ENCODE assay signal across 8 cellular contexts in the genomic region with DNA sequence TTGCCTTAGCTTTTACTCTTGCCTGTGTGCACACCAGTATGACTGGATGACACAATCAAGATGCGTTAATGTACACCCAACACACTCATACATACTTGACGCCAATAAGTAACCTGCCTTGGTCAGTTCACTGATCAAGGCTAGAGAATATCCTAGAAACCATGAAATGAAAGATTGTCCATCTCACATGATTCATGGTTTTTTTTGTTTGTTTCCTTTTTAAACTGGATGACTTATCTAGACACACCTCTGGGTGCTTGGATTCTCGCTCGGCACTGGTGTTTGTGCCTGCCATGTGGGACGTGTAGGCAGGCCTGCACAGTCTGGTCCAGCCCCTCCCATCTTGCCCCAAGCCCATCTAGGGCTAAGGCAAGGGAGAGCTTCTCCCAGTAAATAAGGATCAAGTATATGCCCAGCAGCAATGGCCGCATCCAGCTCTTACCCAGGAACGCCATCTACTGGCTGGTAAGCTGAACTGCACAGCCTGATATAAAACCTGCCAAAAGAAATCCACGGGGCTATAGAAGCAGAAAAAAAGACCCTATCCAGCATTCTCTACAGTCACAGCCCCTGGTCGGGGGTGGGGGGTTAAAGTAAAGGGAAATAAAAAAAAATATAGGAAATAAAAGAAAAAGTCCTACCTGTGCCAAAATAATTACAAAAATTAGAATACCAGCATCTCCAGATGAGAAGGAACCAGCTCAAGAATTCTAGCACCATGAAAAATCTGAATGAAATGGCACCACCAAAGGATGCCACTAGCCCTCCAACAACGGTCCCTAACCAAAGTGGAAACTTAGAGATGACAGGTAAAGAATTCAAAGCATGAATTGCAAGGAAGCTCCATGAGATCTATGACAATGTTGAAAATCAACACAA.
DNase-seq lines count a peak whose midpoint lies in the region; ATAC-seq, FAIRE-seq and TF ChIP-seq lines count a peak whose summit lies in the region.

No MANE protein-coding gene starts in this region.

- peaks cover 5% of the 10 kb centered on the region for H3K27me3 Mint-ChIP-seq in type B pancreatic cell

- H3K27ac ChIP-seq in AG04450 (ENCODE audit: low read depth, low read length) (no peak overlapping the region), kidney (ENCODE audit: low read depth in 2 of 2, low read length in 2 of 2) (no peak overlapping the region)

- no peak for DNase-seq in AG04450 (ENCODE audit: low read depth, low spot score)
- DNase-seq in GM12864 (ENCODE audit: low read depth): no peak
- DNase-seq in NCI-H510A (lab: John Stamatoyannopoulos, UW): peak; percentile 5
- peak; percentile 53 for DNase-seq in adipocyte (ENCODE audit: low read depth)
- DNase-seq in kidney: no peak
- DNase-seq in type B pancreatic cell (ENCODE audit: extremely low spot score, unreplicated experiment): no peak
- DNase-seq in cerebellum (ENCODE audit: low spot score): no peak

- H3K36me3 ChIP-seq in adipocyte (ENCODE audit: control insufficient read depth, insufficient read depth, low read length, severe bottlenecking) (no peaks in the 10 kb centered on the region), kidney (ENCODE audit: control insufficient read depth in 1 of 2, insufficient read depth in 2 of 2, low read length in 2 of 2) (no peaks in the 10 kb centered on the region)

- H3K4me1 Mint-ChIP-seq in type B pancreatic cell (ENCODE audit: unreplicated experiment): no peaks in the 10 kb centered on the region

- H3K27me3 ChIP-seq in AG04450 (ENCODE audit: control insufficient read depth, insufficient read depth, low read length) (peaks cover 3% of the 10 kb centered on the region), adipocyte (replicated peaks; ENCODE audit: control insufficient read depth, insufficient read depth, low read length) (no peaks in the 10 kb centered on the region)

- FAIRE-seq in kidney (lab: Jason Lieb, UNC): no peak

- no peak overlapping the region for H3K9ac ChIP-seq in adipocyte (ENCODE audit: low read length)
- no peak overlapping the region for H3K9ac ChIP-seq in kidney (ENCODE audit: low read length in 2 of 2)

- no peak overlapping the region for H3K27ac Mint-ChIP-seq in type B pancreatic cell

- H3K4me1 ChIP-seq in adipocyte (ENCODE audit: control insufficient read depth, insufficient read depth, low read length) (no peaks in the 10 kb centered on the region), kidney (ENCODE audit: control insufficient read depth in 1 of 2, insufficient read depth in 1 of 2, low read depth in 1 of 2, low read length in 2 of 2) (no peaks in the 10 kb centered on the region)

- H3K4me3 ChIP-seq in AG04450 (ENCODE audit: low read depth, low read length) (no peak overlapping the region), GM12864 (ENCODE audit: low read depth, low read length) (no peak overlapping the region), adipocyte (ENCODE audit: low read length) (no peak overlapping the region), kidney (ENCODE audit: low read length in 2 of 2) (no peak overlapping the region)

- POLR2A ChIA-PET in AG04450 (lab: Yijun Ruan, JAX): no interaction called here

- TF ChIP-seq CTCF in AG04450 (IDR thresholded peaks at IDR 0.05; ENCODE audit: low read depth, low read length): peak; percentile 94
- TF ChIP-seq CTCF in GM12864 (IDR thresholded peaks at IDR 0.05; ENCODE audit: low read depth, low read length, missing control alignments): peak; percentile 92
- peak; percentile 65 for TF ChIP-seq CTCF in kidney (IDR thresholded peaks at IDR 0.05; ENCODE audit: borderline replicate concordance, extremely low read depth, insufficient read depth)
- TF ChIP-seq CTCF in type B pancreatic cell (conservative IDR thresholded peaks at IDR 0.05): peak; percentile 88

- no peaks in the 10 kb centered on the region for H3K36me3 Mint-ChIP-seq in type B pancreatic cell

- H3K9me3 ChIP-seq in AG04450 (ENCODE audit: control insufficient read depth, insufficient read depth, low read length) (no peaks in the 10 kb centered on the region), adipocyte (ENCODE audit: control insufficient read depth, low read length) (peaks cover 13% of the 10 kb centered on the region), kidney (ENCODE audit: control insufficient read depth in 1 of 2, low read length in 2 of 2) (peaks cover 0 to 4% of the 10 kb centered on the region in 2 donors)

- intact Hi-C loops in kidney (cut with DNase I): no loop called here

- no peak overlapping the region for H3K4me3 Mint-ChIP-seq in type B pancreatic cell

- ATAC-seq in HG03025 (IDR thresholded peaks at IDR 0.05; ENCODE audit: low FRiP score, unreplicated experiment): peak; percentile 49

- CTCF ChIA-PET in AG04450 (lab: Charles Lee): interaction anchor here (0.6 to 7.2 kb wide), 28 partner anchors 10 to 1156 kb away, joined by 3 to 140 read pairs (median 4); no protein-coding TSS in a partner anchor

- H3K9me3 Mint-ChIP-seq in type B pancreatic cell: no peaks in the 10 kb centered on the region

Comparison
In these comparisons a context has a peak if more than half of its experiments do, and no peak if none do; other contexts are left out.
1. DNase-seq: peak in NCI-H510A (single experiment) and adipocyte (single experiment); none in AG04450 (single experiment), GM12864 (single experiment), kidney (single experiment), type B pancreatic cell (single experiment) and cerebellum (single experiment).
2. Peak in every context shown above with its lines, with median percentiles within 50 percentile points of each other: CTCF ChIP-seq.